10 cellular contexts compared by ENCODE assay signal in the genomic region with DNA sequence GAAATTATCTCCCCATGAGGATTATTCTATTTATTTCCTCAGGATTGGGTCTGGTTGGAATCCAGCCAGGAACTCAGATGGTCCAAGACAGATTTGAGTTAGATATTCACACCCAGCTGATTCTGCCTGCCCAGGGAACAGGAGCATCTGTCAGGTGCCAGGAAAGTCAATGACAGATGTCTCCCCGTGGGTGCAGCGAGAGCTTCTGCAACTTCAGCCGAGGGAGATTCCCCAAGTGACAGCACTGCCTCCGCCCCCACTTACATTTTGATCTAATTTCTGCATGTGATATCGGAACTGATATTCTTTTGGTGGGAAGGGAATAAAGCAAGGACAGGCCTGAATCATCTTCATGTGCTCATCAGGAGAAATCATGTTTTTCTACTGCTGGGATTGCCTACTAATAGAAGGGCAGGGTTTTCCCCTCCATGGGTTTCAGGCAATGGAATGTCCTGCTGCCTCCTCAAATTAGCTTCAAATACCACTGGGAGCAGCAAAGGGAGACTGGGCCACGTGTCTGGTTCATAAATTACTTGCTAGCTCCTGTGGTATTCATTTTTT. TPM values are rescaled to one million over a fixed set of nuclear protein-coding genes. Genes with fewer than 3 reads are reported as not detected.
A peak's percentile ranks its signal among the peaks of the same experiment; 100 is the strongest.
DNase-seq lines count a peak whose midpoint lies in the region; ATAC-seq and TF ChIP-seq lines count a peak whose summit lies in the region.
"Had no signal": no experiment of that assay in that cellular context is flagged by ENCODE, and none has a peak within 500 bp of the region (broad histone marks: within the 10 kb centered on the region; RNA-seq: fewer than 3 reads in every experiment).

No MANE protein-coding gene starts in this region.

- in situ Hi-C loops in SK-MEL-5 (cut with HindIII; ENCODE audit: low pct_unique_long_range_greater_than_20kb, low sequenced_read_pairs), result no loop called here

- H3K27me3 ChIP-seq in H7 (ENCODE audit: control insufficient read depth, insufficient read depth, low read length), result no peaks in the 10 kb centered on the region
- H3K27me3 ChIP-seq: cardiac muscle cell had no signal

- H3K4me1 Mint-ChIP-seq in stimulated activated naive B cell treated with anti-CD40 and anti-IgM and Interleukin-4, amounts not matched to agents 10 μg/mL and 1 μg/mL and 100 μg/mL, for 72 hours, result no peaks in the 10 kb centered on the region

- H3K4me3 Mint-ChIP-seq in stimulated activated naive B cell treated with anti-CD40 and anti-IgM and Interleukin-4, amounts not matched to agents 10 μg/mL and 1 μg/mL and 100 μg/mL, for 72 hours, result no peak overlapping the region

- peaks cover 25% of the 10 kb centered on the region in 2 donors for H3K27me3 Mint-ChIP-seq in stimulated activated naive B cell treated with anti-CD40 and anti-IgM and Interleukin-4, amounts not matched to agents 10 μg/mL and 1 μg/mL and 100 μg/mL, for 72 hours

- H3K36me3 Mint-ChIP-seq in stimulated activated naive B cell treated with anti-CD40 and anti-IgM and Interleukin-4, amounts not matched to agents 10 μg/mL and 1 μg/mL and 100 μg/mL, for 72 hours, result no peaks in the 10 kb centered on the region

- ATAC-seq in HG03571 (IDR thresholded peaks at IDR 0.05; ENCODE audit: unreplicated experiment), result no peak
- no peak for ATAC-seq in stimulated activated naive B cell treated with anti-CD40 and anti-IgM and Interleukin-4, amounts not matched to agents 10 μg/mL and 1 μg/mL and 100 μg/mL, for 72 hours (replicated peaks)

- H3K4me3 ChIP-seq in fibroblast of villous mesenchyme (ENCODE audit: low read depth, low read length) (no peak overlapping the region), skeletal muscle cell (ENCODE audit: low read depth, low read length) (no peak overlapping the region), H7 (ENCODE audit: insufficient read depth, low read depth, low read length) (no peak overlapping the region)
- H3K4me3 ChIP-seq: cardiac muscle cell had no signal

- TF ChIP-seq CTCF in fibroblast of villous mesenchyme (IDR thresholded peaks at IDR 0.05; ENCODE audit: insufficient read depth, low read depth, low read length), result no peak

- no peak overlapping the region for H3K27ac Mint-ChIP-seq in stimulated activated naive B cell treated with anti-CD40 and anti-IgM and Interleukin-4, amounts not matched to agents 10 μg/mL and 1 μg/mL and 100 μg/mL, for 72 hours

- H3K36me3 ChIP-seq in H7 (replicated peaks; ENCODE audit: control insufficient read depth, insufficient read depth, low read length), result no peaks in the 10 kb centered on the region
- H3K36me3 ChIP-seq: cardiac muscle cell had no signal

- DNase-seq in GM04503 (ENCODE audit: low read depth) (peak; percentile 83), SK-MEL-5 (ENCODE audit: low read depth, low spot score) (peak; percentile 32), fibroblast of villous mesenchyme (ENCODE audit: low read depth) (peak; percentile 74), skeletal muscle cell (ENCODE audit: low read depth) (peak; percentile 85), KG1 (lab: John Stamatoyannopoulos, UW) (no peak), H7 (no peak)
- DNase-seq in stimulated activated naive B cell treated with anti-CD40 and anti-IgM and Interleukin-4, amounts not matched to agents 10 μg/mL and 1 μg/mL and 100 μg/mL, for 72 hours, result no peak
- DNase-seq: NCI-H2081 had no signal

- H3K9me3 Mint-ChIP-seq in stimulated activated naive B cell treated with anti-CD40 and anti-IgM and Interleukin-4, amounts not matched to agents 10 μg/mL and 1 μg/mL and 100 μg/mL, for 72 hours, result no peaks in the 10 kb centered on the region

RNA-seq across cellular contexts. Expression of gene DHX8, which starts 15.7 kb away (rescaled TPM):
- total RNA-seq in SK-MEL-5 (2014; rRNA removed; shearing (Covaris generic)), result 41.7 and 46.3 TPM in 2 replicates
- 30.5 and 35.1 TPM in 2 replicates for polyA plus RNA-seq in SK-MEL-5 (2015; cell fraction: cytosol; rRNA removed)
- polyA plus RNA-seq in SK-MEL-5 (2015; cell fraction: nucleus; rRNA removed), result 19.6 and 29.9 TPM in 2 replicates
- 44.1 and 47.5 TPM in 2 replicates for total RNA-seq in fibroblast of villous mesenchyme
- 42.6 and 44.9 TPM in 2 replicates for total RNA-seq in H7 (2014; rRNA removed; shearing (Covaris generic))

Comparison
In these comparisons a context has a peak if more than half of its experiments do, and no peak if none do; other contexts are left out.
1. DNase-seq: peak in GM04503 (single experiment), SK-MEL-5 (single experiment), fibroblast of villous mesenchyme (single experiment) and skeletal muscle cell (single experiment); none in stimulated activated naive B cell treated with anti-CD40 and anti-IgM and Interleukin-4, amounts not matched to agents 10 μg/mL and 1 μg/mL and 100 μg/mL, for 72 hours (single experiment), KG1 (single experiment) and H7 (single experiment).